Comparison of ENCODE assay signal across 1 cellular context in genomic region chr9:127937383-127938297, GRCh38.
A peak's percentile ranks its signal among the peaks of the same experiment; 100 is the strongest.
TF ChIP-seq lines count a peak whose summit lies in the region.

Gene DPM2, minus strand, starts transcription at chr9:127937854. Its CDS starts 34 bp downstream, at chr9:127937820.

TF ChIP-seq in K562, 482 proteins besides CTCF, POLR2A, EP300 and RAD21 (continued from another document and continues in another):
- TF ChIP-seq EGR1 (conservative IDR thresholded peaks at IDR 0.05) (no peak), PTRF (tag; IDR thresholded peaks at IDR 0.05) (no peak), TCF7L2 (IDR thresholded peaks at IDR 0.05; ENCODE audit: low read depth, low read length) (no peak), ZFPM2 (CRISPR knock-in tag; IDR thresholded peaks at IDR 0.05) (no peak), HNRNPL (IDR thresholded peaks at IDR 0.05; ENCODE audit: low read depth, low read length) (no peak), ZNF592 (IDR thresholded peaks at IDR 0.05) (no peak), KDM2B (CRISPR knock-in tag; IDR thresholded peaks at IDR 0.05) (no peak), SUPT5H (IDR thresholded peaks at IDR 0.05) (peak; percentile 80), NR1H2 (CRISPR knock-in tag; IDR thresholded peaks at IDR 0.05) (no peak; the same call in 1 of the 2 replicates), ZBTB12 (CRISPR knock-in tag; IDR thresholded peaks at IDR 0.05) (peak; percentile 41; the same call in 1 of the 2 replicates), ZNF639 (CRISPR knock-in tag; conservative IDR thresholded peaks at IDR 0.05 in 1 of 2, IDR thresholded peaks at IDR 0.05 in 1 of 2) (peak in 1 of 2 experiments; percentile 69; a peak in 2 of 4 replicates), HMG20A (CRISPR knock-in tag; conservative IDR thresholded peaks at IDR 0.05) (no peak), NR2C2 (CRISPR knock-in tag; IDR thresholded peaks at IDR 0.05) (0 out of 2 replicates have a peak, but pooled peaks have one; percentile 59), NR2C2 (tag; IDR thresholded peaks at IDR 0.05) (peak; percentile 95), ILF3 (IDR thresholded peaks at IDR 0.05; ENCODE audit: borderline replicate concordance) (no peak), ZFP30 (CRISPR knock-in tag; IDR thresholded peaks at IDR 0.05; ENCODE audit: borderline replicate concordance) (no peak), RNF2 (IDR thresholded peaks at IDR 0.05) (no peak), CBX3 (IDR thresholded peaks at IDR 0.05; ENCODE audit: borderline replicate concordance in 1 of 2, low read length in 2 of 2) (no peak; a peak in 1 of 3 replicates), CHD1 (IDR thresholded peaks at IDR 0.05; ENCODE audit: low read length) (no peak), POU5F1 (IDR thresholded peaks at IDR 0.05; ENCODE audit: borderline replicate concordance, low read depth, low read length, partially characterized antibody) (no peak), KLF10 (CRISPR knock-in tag; IDR thresholded peaks at IDR 0.05) (no peak), KLF1 (tag; IDR thresholded peaks at IDR 0.05) (no peak), THRAP3 (IDR thresholded peaks at IDR 0.05; ENCODE audit: borderline replicate concordance) (no peak), HCFC1 (IDR thresholded peaks at IDR 0.05; ENCODE audit: low read depth, low read length) (peak; percentile 98), FIP1L1 (IDR thresholded peaks at IDR 0.05; ENCODE audit: low read depth, low read length, poor library complexity, severe bottlenecking) (peak; percentile 11), CHD7 (IDR thresholded peaks at IDR 0.05; ENCODE audit: low read depth, low read length) (no peak), FUS (optimal IDR thresholded peaks at IDR 0.05; ENCODE audit: low read depth, low read length) (no peak), NCOA1 (IDR thresholded peaks at IDR 0.05; ENCODE audit: low read depth) (0 out of 2 replicates have a peak, but pooled peaks have one; percentile 22), RBM25 (IDR thresholded peaks at IDR 0.05; ENCODE audit: low read depth, low read length, severe bottlenecking) (peak; percentile 91), PPARD (CRISPR knock-in tag; IDR thresholded peaks at IDR 0.05) (no peak), NFIC (IDR thresholded peaks at IDR 0.05) (no peak), WHSC1 (IDR thresholded peaks at IDR 0.05; ENCODE audit: low read length) (no peak), SRSF7 (optimal IDR thresholded peaks at IDR 0.05; ENCODE audit: low read depth, low read length) (no peak), ZKSCAN3 (CRISPR knock-in tag; IDR thresholded peaks at IDR 0.05) (no peak), ELK1 (CRISPR knock-in tag; IDR thresholded peaks at IDR 0.05) (no peak), ZNF146 (CRISPR knock-in tag; IDR thresholded peaks at IDR 0.05; ENCODE audit: unreplicated experiment) (no peak), HMGN3 (IDR thresholded peaks at IDR 0.05; ENCODE audit: borderline replicate concordance, extremely low read depth, insufficient read length, low read depth, low read length) (no peak), MLLT1 (IDR thresholded peaks at IDR 0.05) (no peak), ARID3B (CRISPR knock-in tag; IDR thresholded peaks at IDR 0.05; ENCODE audit: borderline replicate concordance) (no peak), LARP7 (IDR thresholded peaks at IDR 0.05) (no peak), NR2F6 (CRISPR knock-in tag; IDR thresholded peaks at IDR 0.05) (no peak), ARNT (IDR thresholded peaks at IDR 0.05) (peak; percentile 27 to 52; a peak in 2 of 4 replicates), PRPF4 (IDR thresholded peaks at IDR 0.05; ENCODE audit: insufficient read depth, low read depth, low read length, poor library complexity, severe bottlenecking) (no peak)
